In genomic region chr3:123067689-123068226, GRCh38 we compare ENCODE assay signal across 8 cellular contexts. TPM values are rescaled to one million over a fixed set of nuclear protein-coding genes. Genes with fewer than 3 reads are reported as not detected.
A peak's percentile ranks its signal among the peaks of the same experiment; 100 is the strongest.
DNase-seq lines count a peak whose midpoint lies in the region; ATAC-seq, FAIRE-seq and TF ChIP-seq lines count a peak whose summit lies in the region.

No MANE protein-coding gene starts in this region.

- H3K4me3 ChIP-seq in A549 (peak overlapping the region; percentile 98), kidney epithelial cell (ENCODE audit: low read depth, low read length) (peak overlapping the region; percentile 96), testis (peak overlapping the region; percentile 83 to 86)

- H3K4me1 ChIP-seq in A549 (peaks cover 23% of the 10 kb centered on the region), testis (peaks cover 32% of the 10 kb centered on the region)

- H3K36me3 Mint-ChIP-seq in activated naive CD8-positive, alpha-beta T cell treated with anti-CD3 and anti-CD28 coated beads, Interleukin-2, amount 50 U/mL, for 24 hours (ENCODE audit: low read depth), result peaks cover 11% of the 10 kb centered on the region

- H3K36me3 ChIP-seq in kidney epithelial cell (ENCODE audit: control insufficient read depth, insufficient read depth, low read length) (no peaks in the 10 kb centered on the region), testis (ENCODE audit: low read depth, missing control alignments) (no peaks in the 10 kb centered on the region)

- ATAC-seq in A549 (peak; percentile 21 to 54; a peak in 5 of 6 replicates), GM18867 (IDR thresholded peaks at IDR 0.05; ENCODE audit: unreplicated experiment) (peak; percentile 29), HG03520 (IDR thresholded peaks at IDR 0.05; ENCODE audit: unreplicated experiment) (peak; percentile 27)
- ATAC-seq in activated naive CD8-positive, alpha-beta T cell treated with anti-CD3 and anti-CD28 coated beads, Interleukin-2, amount 50 U/mL, for 24 hours, result peak; percentile 37

- DNase-seq in A549 (ENCODE audit: low read depth in 1 of 2, low spot score in 1 of 2), result peak; percentile 16 to 59
- peak; percentile 34 for DNase-seq in activated naive CD8-positive, alpha-beta T cell treated with anti-CD3 and anti-CD28 coated beads, Interleukin-2, amount 50 U/mL, for 24 hours
- no peak for DNase-seq in kidney epithelial cell (ENCODE audit: low read depth)
- DNase-seq in testis, result peak; percentile 28
- DNase-seq in HTR-8/SVneo (ENCODE audit: insufficient read length, low spot score), result no peak
- no peak for DNase-seq in ACHN

- no peak for TF ChIP-seq POLR2A in A549 (IDR thresholded peaks at IDR 0.05; ENCODE audit: low read length)
- TF ChIP-seq POLR2A in testis (IDR thresholded peaks at IDR 0.05), result no peak

- H3K9me3 Mint-ChIP-seq in activated naive CD8-positive, alpha-beta T cell treated with anti-CD3 and anti-CD28 coated beads, Interleukin-2, amount 50 U/mL, for 24 hours, result no peaks in the 10 kb centered on the region

- in situ Hi-C loops in ACHN (cut with HindIII; ENCODE audit: low pct_ligation_motif_present, low pct_unique_long_range_greater_than_20kb, low sequenced_read_pairs), result no loop called here

- peaks cover 47% of the 10 kb centered on the region for H3K4me1 Mint-ChIP-seq in activated naive CD8-positive, alpha-beta T cell treated with anti-CD3 and anti-CD28 coated beads, Interleukin-2, amount 50 U/mL, for 24 hours

- no peak for TF ChIP-seq EP300 in A549 (IDR thresholded peaks at IDR 0.05)

- H3K27me3 ChIP-seq in kidney epithelial cell (ENCODE audit: control insufficient read depth, insufficient read depth, low read length), result no peaks in the 10 kb centered on the region
- H3K27me3 ChIP-seq in testis, result no peaks in the 10 kb centered on the region

- H3K27ac Mint-ChIP-seq in activated naive CD8-positive, alpha-beta T cell treated with anti-CD3 and anti-CD28 coated beads, Interleukin-2, amount 50 U/mL, for 24 hours, result peak overlapping the region; percentile 67

- POLR2A ChIA-PET in A549 (lab: Yijun Ruan, JAX), result no interaction called here

- intact Hi-C loops in testis (cut with DNase I; ENCODE audit: low total_unique reads), result no loop called here

- TF ChIP-seq RAD21 in A549 (conservative IDR thresholded peaks at IDR 0.05 in 1 of 2, IDR thresholded peaks at IDR 0.05 in 1 of 2), result no peak

- H3K4me2 ChIP-seq in A549, result peak overlapping the region; percentile 83

- CTCF ChIA-PET in A549 (lab: Yijun Ruan, JAX), result interaction anchor here (0.5 to 2.9 kb wide), 6 partner anchors 9 to 1521 kb away, joined by 3 to 18 read pairs (median 4); partner anchors contain the start of gene SEMA5B

- peak overlapping the region; percentile 91 for H3K4me3 Mint-ChIP-seq in activated naive CD8-positive, alpha-beta T cell treated with anti-CD3 and anti-CD28 coated beads, Interleukin-2, amount 50 U/mL, for 24 hours

- H3K27ac ChIP-seq in A549 (peak overlapping the region; percentile 90), testis (peak overlapping the region; percentile 42 to 50)

- H3K27me3 Mint-ChIP-seq in activated naive CD8-positive, alpha-beta T cell treated with anti-CD3 and anti-CD28 coated beads, Interleukin-2, amount 50 U/mL, for 24 hours, result peaks cover 2% of the 10 kb centered on the region

- TF ChIP-seq CTCF in A549 (IDR thresholded peaks at IDR 0.05) (no peak), kidney epithelial cell (IDR thresholded peaks at IDR 0.05; ENCODE audit: insufficient read depth, low read length, poor library complexity, severe bottlenecking) (no peak), testis (IDR thresholded peaks at IDR 0.05) (no peak)

- FAIRE-seq in A549 (lab: Jason Lieb, UNC), result no peak
- no peak for FAIRE-seq in HTR-8/SVneo (lab: Jason Lieb, UNC)

- no peaks in the 10 kb centered on the region for H3K9me3 ChIP-seq in A549
- H3K9me3 ChIP-seq in testis, result no peaks in the 10 kb centered on the region

- 2% methylated on average over 6 of the region's 18 CpGs for WGBS in A549 (ENCODE audit: missing lambda C conversion rate)
- 2% methylated on average over 17 to 18 of the region's 18 CpGs for WGBS in testis, 2 donors

TF ChIP-seq in A549, 52 proteins besides CTCF, POLR2A, EP300 and RAD21:
- no peak for TF ChIP-seq HEYL (CRISPR knock-in tag; IDR thresholded peaks at IDR 0.05)
- peak; percentile 36 for TF ChIP-seq MAX (IDR thresholded peaks at IDR 0.05)

RNA-seq across cellular contexts. Expression of gene PDIA5, which starts 0.9 kb away (rescaled TPM):
- polyA plus RNA-seq in A549 (2011; rRNA removed) (25.3 and 28.1 TPM in 2 replicates), A549 (2017; fragmentation: RNase III; extraction: RNeasy Plus Mini Kit Qiagen cat#74134 plus additional on column Dnase treatment) (15.2 to 20.8 TPM (median 17.5 TPM) in 3 replicates), testis (ENCODE audit: insufficient read depth, low read depth, low replicate concordance) (49.6 TPM)
- polyA plus RNA-seq in A549 (2012; cell fraction: cytosol; rRNA removed), result 15.8 and 17.0 TPM in 2 replicates
- 23.3 and 35.8 TPM in 2 replicates for polyA plus RNA-seq in A549 (2012; cell fraction: nucleus; rRNA removed)
- polyA minus RNA-seq in A549 (2011; rRNA and poly(A)+ RNA removed), result 17.6 and 20.1 TPM in 2 replicates
- total RNA-seq in kidney epithelial cell (14.4 and 18.8 TPM in 2 replicates), testis (10 to 100 TPM; 76.0 to 76.8 TPM)

RNA-seq across cellular contexts. Expression of gene SEMA5B, which starts 40.2 kb away (rescaled TPM):
- polyA plus RNA-seq in A549 (2011; rRNA removed) (0.01 TPM in 1 of 2 replicates, not detected in the other), A549 (2017; fragmentation: RNase III; extraction: RNeasy Plus Mini Kit Qiagen cat#74134 plus additional on column Dnase treatment) (0.03 to 0.04 TPM (median 0.03 TPM) in 3 replicates), testis (ENCODE audit: insufficient read depth, low read depth, low replicate concordance) (2.0 TPM)
- 0.01 TPM in 2 replicates for polyA plus RNA-seq in A549 (2012; cell fraction: cytosol; rRNA removed)
- 0.04 and 0.06 TPM in 2 replicates for polyA plus RNA-seq in A549 (2012; cell fraction: nucleus; rRNA removed)
- polyA minus RNA-seq in A549 (2011; rRNA and poly(A)+ RNA removed), result not detected in 2 replicates
- total RNA-seq in kidney epithelial cell (0.21 TPM in 1 of 2 replicates, not detected in the other), testis (1 to 10 TPM in 1 of 2 donors, under 1 TPM in 1; 0.68 to 1.3 TPM)

Comparison
In these comparisons a context has a peak if more than half of its experiments do, and no peak if none do; other contexts are left out.
1. DNase-seq: peak in A549 (2 of 2), activated naive CD8-positive, alpha-beta T cell treated with anti-CD3 and anti-CD28 coated beads, Interleukin-2, amount 50 U/mL, for 24 hours (single experiment) and testis (single experiment); none in kidney epithelial cell (single experiment), HTR-8/SVneo (single experiment) and ACHN (single experiment).
2. Peak in every context shown above with its lines, with median percentiles within 50 percentile points of each other: ATAC-seq and H3K4me3 ChIP-seq.